ENCODE assay signal across 28 cellular contexts in genomic region chr2:101574622-101575021, GRCh38.
DNase-seq lines count a peak whose midpoint lies in the region; FAIRE-seq and TF ChIP-seq lines count a peak whose summit lies in the region.
"Had no signal": no experiment of that assay in that cellular context is flagged by ENCODE, and none has a peak within 500 bp of the region (broad histone marks: within the 10 kb centered on the region; RNA-seq: fewer than 3 reads in every experiment).

No MANE protein-coding gene starts in this region.

- H4K5ac ChIP-seq in H1 (ENCODE audit: insufficient read length, low read depth, low read length), result no peak overlapping the region

- H3K14ac ChIP-seq in H1 (ENCODE audit: insufficient read length), result no peak overlapping the region

- peak; percentile 32 for FAIRE-seq in H1 (lab: Jason Lieb, UNC)
- FAIRE-seq: A204.1, G401.6, HepG2 had no signal

- no peak overlapping the region for H3K4me3 Mint-ChIP-seq in activated naive CD4-positive, alpha-beta T cell treated with anti-CD3 and anti-CD28 coated beads, Interleukin-2, amount 50 U/mL, for 24 hours
- H3K4me3 Mint-ChIP-seq in osteocyte (ENCODE audit: unreplicated experiment), result no peak overlapping the region
- H3K4me3 Mint-ChIP-seq: CD4-positive, alpha-beta T cell had no signal

- no peak overlapping the region for H3K27ac ChIP-seq in H1 (ENCODE audit: low read depth, low read length)
- H3K27ac ChIP-seq: BLaER1, HL-60, RWPE1 had no signal

- CTCF ChIA-PET in H1 (lab: Charles Lee; ENCODE audit: partially characterized antibody), result interaction anchor here (1.0 kb wide), 1 partner anchor 12 kb away, joined by 3 read pairs; no protein-coding TSS in a partner anchor

- H3K36me3 Mint-ChIP-seq in activated naive CD4-positive, alpha-beta T cell treated with anti-CD3 and anti-CD28 coated beads, Interleukin-2, amount 50 U/mL, for 24 hours, result peaks cover 2% of the 10 kb centered on the region
- no peaks in the 10 kb centered on the region for H3K36me3 Mint-ChIP-seq in osteocyte (ENCODE audit: unreplicated experiment)

- WGBS in H1 (ENCODE audit: extremely low coverage in 1 of 2, insufficient coverage in 1 of 2, insufficient read length in 1 of 2, insufficient replicate concordance in 2 of 2, low coverage in 1 of 2, low lambda C conversion rate in 2 of 2, missing lambda C conversion rate in 1 of 2), 2 experiments, result 84% methylated on average over 6 of the region's 6 CpGs; no CpG with 5 or more reads in 1 of the 2 experiments

- no peak overlapping the region for H3K4me3 ChIP-seq in H1 (ENCODE audit: extremely low read depth in 1 of 4, insufficient read depth in 2 of 4, low read depth in 3 of 4, low read length in 4 of 4)
- H3K4me3 ChIP-seq: BLaER1 had no signal

- no peak overlapping the region for H2BK20ac ChIP-seq in H1 (ENCODE audit: low read length)

- TF ChIP-seq RAD21 in H1 (IDR thresholded peaks at IDR 0.05 in 1 of 2, conservative IDR thresholded peaks at IDR 0.05 in 1 of 2; ENCODE audit: low read depth in 2 of 2, low read length in 2 of 2), result no peak

- no peak for TF ChIP-seq EP300 in H1 (IDR thresholded peaks at IDR 0.05; ENCODE audit: borderline replicate concordance in 1 of 2, low read depth in 2 of 2, low read length in 2 of 2)

- POLR2A ChIA-PET in H1 (lab: Charles Lee; ENCODE audit: partially characterized antibody), result no interaction called here

- no peak overlapping the region for H2BK15ac ChIP-seq in H1 (ENCODE audit: low read length)

- H2AK5ac ChIP-seq in H1 (ENCODE audit: low read depth, low read length), result no peak overlapping the region

- no peak overlapping the region for H3K4me2 ChIP-seq in H1 (ENCODE audit: insufficient read depth in 1 of 2, low read depth in 2 of 2, low read length in 2 of 2)
- H3K4me2 ChIP-seq: BLaER1 had no signal

- H3K9ac ChIP-seq in H1 (replicated peaks in 1 of 4; ENCODE audit: extremely low read depth in 1 of 4, low read depth in 3 of 4, low read length in 3 of 4), result no peak overlapping the region
- H3K9ac ChIP-seq: BLaER1 had no signal

- no peaks in the 10 kb centered on the region for H3K79me1 ChIP-seq in H1 (ENCODE audit: low read depth, low read length)

- H2BK120ac ChIP-seq in H1 (replicated peaks; ENCODE audit: low read depth, low read length), result no peak overlapping the region

- no peak overlapping the region for H4K91ac ChIP-seq in H1 (replicated peaks; ENCODE audit: insufficient read length, low read length)

- no peaks in the 10 kb centered on the region for H3K36me3 ChIP-seq in H1 (ENCODE audit: control insufficient read depth in 2 of 4, insufficient read depth in 4 of 4, low read length in 3 of 4)
- H3K36me3 ChIP-seq: BLaER1 had no signal

- H3K23me2 ChIP-seq in H1 (ENCODE audit: low read depth, low read length), result no peaks in the 10 kb centered on the region

- no peaks in the 10 kb centered on the region for H3K9me3 ChIP-seq in H1 (ENCODE audit: insufficient read depth in 2 of 2, low read depth in 1 of 2, low read length in 1 of 2)
- H3K9me3 ChIP-seq: BLaER1 had no signal

- no peaks in the 10 kb centered on the region for H4K20me1 ChIP-seq in H1 (replicated peaks in 1 of 2; ENCODE audit: control insufficient read depth in 1 of 2, insufficient read depth in 2 of 2, low read length in 2 of 2)
- H4K20me1 ChIP-seq: BLaER1 had no signal

- no peaks in the 10 kb centered on the region; a peak in 1 of 7 replicates for H3K27me3 ChIP-seq in H1 (replicated peaks in 1 of 4; ENCODE audit: control insufficient read depth in 3 of 4, extremely low read depth in 1 of 4, insufficient read depth in 3 of 4, low read length in 3 of 4)
- H3K27me3 ChIP-seq: BLaER1 had no signal

- no peak overlapping the region for H3K18ac ChIP-seq in H1 (ENCODE audit: extremely low read depth, low read length)

- H3K56ac ChIP-seq in H1 (replicated peaks; ENCODE audit: insufficient read length, low read depth, low read length), result no peak overlapping the region

- TF ChIP-seq CTCF in H1 (IDR thresholded peaks at IDR 0.05; ENCODE audit: control extremely low read depth in 1 of 3, insufficient read depth in 1 of 3, low read depth in 1 of 3, low read length in 3 of 3) (no peak), osteocyte (IDR thresholded peaks at IDR 0.05) (no peak)

- no peak for TF ChIP-seq POLR2A in H1 (IDR thresholded peaks at IDR 0.05; ENCODE audit: control extremely low read depth in 1 of 2, low read depth in 2 of 2, low read length in 2 of 2)

- H3K4me1 Mint-ChIP-seq in activated naive CD4-positive, alpha-beta T cell treated with anti-CD3 and anti-CD28 coated beads, Interleukin-2, amount 50 U/mL, for 24 hours, result peaks cover 62% of the 10 kb centered on the region
- H3K4me1 Mint-ChIP-seq in osteocyte (ENCODE audit: unreplicated experiment), result no peaks in the 10 kb centered on the region

- no peak overlapping the region for H2BK5ac ChIP-seq in H1 (ENCODE audit: low read depth, low read length)

- H3K79me2 ChIP-seq in H1 (ENCODE audit: control insufficient read depth in 1 of 2, insufficient read depth in 2 of 2, low read length in 2 of 2), result no peaks in the 10 kb centered on the region

- no peak overlapping the region for H4K8ac ChIP-seq in H1 (ENCODE audit: extremely low read depth, insufficient read depth, low read length)

- H3K4ac ChIP-seq in H1 (replicated peaks; ENCODE audit: insufficient read length, low read depth, low read length), result no peak overlapping the region

- peak overlapping the region; percentile 6 for H3K27ac Mint-ChIP-seq in activated naive CD4-positive, alpha-beta T cell treated with anti-CD3 and anti-CD28 coated beads, Interleukin-2, amount 50 U/mL, for 24 hours
- no peak overlapping the region for H3K27ac Mint-ChIP-seq in osteocyte (ENCODE audit: unreplicated experiment)
- H3K27ac Mint-ChIP-seq: CD4-positive, alpha-beta T cell had no signal

- H3K9me3 Mint-ChIP-seq in activated naive CD4-positive, alpha-beta T cell treated with anti-CD3 and anti-CD28 coated beads, Interleukin-2, amount 50 U/mL, for 24 hours, result no peaks in the 10 kb centered on the region
- H3K9me3 Mint-ChIP-seq in osteocyte (ENCODE audit: unreplicated experiment), result peaks cover 6% of the 10 kb centered on the region

- H2BK12ac ChIP-seq in H1 (ENCODE audit: low read depth, low read length), result no peak overlapping the region

- H3K4me1 ChIP-seq in H1 (replicated peaks in 1 of 4; ENCODE audit: control insufficient read depth in 3 of 4, insufficient read depth in 4 of 4, low read length in 3 of 4), result no peaks in the 10 kb centered on the region
- H3K4me1 ChIP-seq: BLaER1 had no signal

- DNase-seq in activated naive CD4-positive, alpha-beta T cell treated with Interleukin-2 at 50 U/mL for 16 hours, result no peak
- DNase-seq in NCI-H226 (peak; percentile 66), H1 (ENCODE audit: low read depth in 1 of 2, low spot score in 2 of 2) (no peak), osteocyte (ENCODE audit: extremely low spot score, unreplicated experiment) (peak; percentile 21), NCI-H1417 treated with DMSO at 0.1 percent for 48 hours (lab: John Stamatoyannopoulos, UW) (no peak)
- DNase-seq in effector CD4-positive, alpha-beta T cell, result no peak
- no peak for DNase-seq in stimulated activated CD4-positive, alpha-beta T cell treated with anti-CD3 and anti-CD28 coated beads, Interleukin-4, amount 100 ng/mL, for 4 hours
- DNase-seq: CD4-positive, alpha-beta T cell; DMS53; GOT3; HCEC 1CT; Kasumi-1; MV-4-11; NCI-H1105; NCI-H146; NCI-H1930; NCI-H2107; NCI-H446; NCI-H524 treated with DMSO at 0.1 percent for 48 hours; NCI-H82; SHP77 had no signal

- no peaks in the 10 kb centered on the region for H3K27me3 Mint-ChIP-seq in activated naive CD4-positive, alpha-beta T cell treated with anti-CD3 and anti-CD28 coated beads, Interleukin-2, amount 50 U/mL, for 24 hours
- H3K27me3 Mint-ChIP-seq in osteocyte (ENCODE audit: unreplicated experiment), result peaks cover 52% of the 10 kb centered on the region
- H3K27me3 Mint-ChIP-seq: CD4-positive, alpha-beta T cell had no signal

- no peak overlapping the region for H2AFZ ChIP-seq in H1 (ENCODE audit: low read length)

- no peak overlapping the region for H3K23ac ChIP-seq in H1 (ENCODE audit: insufficient read length)

TF ChIP-seq in H1, 55 proteins besides CTCF, POLR2A, EP300 and RAD21:
- TF ChIP-seq JUN (IDR thresholded peaks at IDR 0.05; ENCODE audit: low read depth, low read length) (no peak), HDAC2 (IDR thresholded peaks at IDR 0.05; ENCODE audit: borderline replicate concordance in 1 of 2, low read depth in 2 of 2, low read length in 2 of 2) (no peak), SIN3A (conservative IDR thresholded peaks at IDR 0.05 in 1 of 2, IDR thresholded peaks at IDR 0.05 in 1 of 2; ENCODE audit: low read depth in 1 of 2, low read length in 2 of 2) (no peak), POU5F1 (IDR thresholded peaks at IDR 0.05; ENCODE audit: low read depth, low read length) (no peak), TAF7 (optimal IDR thresholded peaks at IDR 0.05; ENCODE audit: borderline replicate concordance, low read depth, low read length) (no peak), SRF (IDR thresholded peaks at IDR 0.05; ENCODE audit: low read depth, low read length) (no peak), SAP30 (IDR thresholded peaks at IDR 0.05; ENCODE audit: insufficient read depth, insufficient replicate concordance, low read length) (no peak)

Comparison
In these comparisons a context has a peak if more than half of its experiments do, and no peak if none do; other contexts are left out.
1. DNase-seq: peak in NCI-H226 (single experiment) and osteocyte (single experiment); none in activated naive CD4-positive, alpha-beta T cell treated with Interleukin-2 at 50 U/mL for 16 hours (single experiment), H1 (0 of 2), effector CD4-positive, alpha-beta T cell (single experiment), NCI-H1417 treated with DMSO at 0.1 percent for 48 hours (single experiment) and stimulated activated CD4-positive, alpha-beta T cell treated with anti-CD3 and anti-CD28 coated beads, Interleukin-4, amount 100 ng/mL, for 4 hours (0 of 2).